ENCODE assay signal across 9 cellular contexts in genomic region chr5:149632311-149633251, GRCh38. TPM values are rescaled to one million over a fixed set of nuclear protein-coding genes. Genes with fewer than 3 reads are reported as not detected.
DNase-seq lines count a peak whose midpoint lies in the region; ATAC-seq, FAIRE-seq and TF ChIP-seq lines count a peak whose summit lies in the region.
"Had no signal": no experiment of that assay in that cellular context is flagged by ENCODE, and none has a peak within 500 bp of the region (broad histone marks: within the 10 kb centered on the region; RNA-seq: fewer than 3 reads in every experiment).

No MANE protein-coding gene starts in this region.

- 46% methylated on average over 7 to 12 of the region's 12 CpGs for WGBS in esophagus squamous epithelium, 2 donors
- 71 to 78% methylated on average over 12 of the region's 12 CpGs for WGBS in pancreas, 2 donors

- peaks cover 0 to 39% (median 0%) of the 10 kb centered on the region in 3 donors for H3K36me3 ChIP-seq in esophagus squamous epithelium
- H3K36me3 ChIP-seq in pancreas = peaks cover 0 to 7% (median 0%) of the 10 kb centered on the region in 3 donors

- no peak for TF ChIP-seq CTCF in esophagus squamous epithelium (IDR thresholded peaks at IDR 0.05)
- no peak for TF ChIP-seq CTCF in pancreas (IDR thresholded peaks at IDR 0.05)
- no peak for TF ChIP-seq CTCF in coronary artery (IDR thresholded peaks at IDR 0.05)

- FAIRE-seq in pancreas (lab: Jason Lieb, UNC) = no peak

- H3K4me1 ChIP-seq in esophagus squamous epithelium = peaks cover 12 to 57% (median 30%) of the 10 kb centered on the region in 3 donors
- no peaks in the 10 kb centered on the region for H3K4me1 ChIP-seq in pancreas

- ATAC-seq in pancreas (peak in 3 of 4 donors; percentile 17 to 68 (median 42)), HG03378 (IDR thresholded peaks at IDR 0.05; ENCODE audit: unreplicated experiment) (no peak)

- intact Hi-C loops in esophagus squamous epithelium (cut with DNase I) = no loop called here
- intact Hi-C loops in pancreas (cut with DNase I) = loop anchor here in 1 of 3 donors (5.0 kb wide), 1 partner anchor 195 kb away; no protein-coding TSS in a partner anchor

- H3K9me3 ChIP-seq in esophagus squamous epithelium = no peaks in the 10 kb centered on the region
- H3K9me3 ChIP-seq in pancreas = no peaks in the 10 kb centered on the region

- H3K27ac ChIP-seq in esophagus squamous epithelium = peak overlapping the region; percentile 78 to 88 (median 81)
- H3K27ac ChIP-seq in pancreas = peak overlapping the region in 2 of 4 donors; percentile 17 to 33
- no peak overlapping the region for H3K27ac ChIP-seq in coronary artery

- H3K4me3 ChIP-seq in esophagus squamous epithelium (no peak overlapping the region), pancreas (no peak overlapping the region), coronary artery (no peak overlapping the region)

- DNase-seq in GM03348 (ENCODE audit: low spot score) = peak; percentile 52
- DNase-seq in OCI-M1 (lab: John Stamatoyannopoulos, UW) = peak; percentile 80
- no peak for DNase-seq in esophagus squamous epithelium (lab: John Stamatoyannopoulos, UW)
- peak in 2 of 6 donors; percentile 31 for DNase-seq in pancreas
- no peak for DNase-seq in GM19238 (ENCODE audit: insufficient read length, low spot score)
- DNase-seq in inferior parietal cortex (ENCODE audit: extremely low spot score) = no peak
- DNase-seq in coronary artery (ENCODE audit: low spot score) = no peak
- DNase-seq: NCI-H1930 had no signal

- no peak for TF ChIP-seq POLR2A in esophagus squamous epithelium (IDR thresholded peaks at IDR 0.05)

- no peaks in the 10 kb centered on the region for H3K27me3 ChIP-seq in esophagus squamous epithelium
- no peaks in the 10 kb centered on the region for H3K27me3 ChIP-seq in pancreas

RNA-seq across cellular contexts. Expression of gene ARHGEF37, which starts 51.3 kb away (rescaled TPM):
- total RNA-seq in esophagus squamous epithelium = 10 to 100 TPM; 14.5 to 29.3 (median 18.0) TPM
- total RNA-seq in pancreas = 10 to 100 TPM in 1 of 6 donors, 1 to 10 TPM in 5; 7.6 to 13.6 (median 9.7) TPM
- polyA plus RNA-seq in pancreas = 1 to 10 TPM; 5.7 to 7.8 TPM

Comparison
In these comparisons a context has a peak if more than half of its experiments do, and no peak if none do; other contexts are left out.
1. DNase-seq: peak in GM03348 (single experiment) and OCI-M1 (single experiment); none in esophagus squamous epithelium (single experiment), GM19238 (single experiment), inferior parietal cortex (single experiment) and coronary artery (single experiment).
2. H3K27ac ChIP-seq: peak in esophagus squamous epithelium (4 of 4); none in coronary artery (0 of 2).